In the genomic region with DNA sequence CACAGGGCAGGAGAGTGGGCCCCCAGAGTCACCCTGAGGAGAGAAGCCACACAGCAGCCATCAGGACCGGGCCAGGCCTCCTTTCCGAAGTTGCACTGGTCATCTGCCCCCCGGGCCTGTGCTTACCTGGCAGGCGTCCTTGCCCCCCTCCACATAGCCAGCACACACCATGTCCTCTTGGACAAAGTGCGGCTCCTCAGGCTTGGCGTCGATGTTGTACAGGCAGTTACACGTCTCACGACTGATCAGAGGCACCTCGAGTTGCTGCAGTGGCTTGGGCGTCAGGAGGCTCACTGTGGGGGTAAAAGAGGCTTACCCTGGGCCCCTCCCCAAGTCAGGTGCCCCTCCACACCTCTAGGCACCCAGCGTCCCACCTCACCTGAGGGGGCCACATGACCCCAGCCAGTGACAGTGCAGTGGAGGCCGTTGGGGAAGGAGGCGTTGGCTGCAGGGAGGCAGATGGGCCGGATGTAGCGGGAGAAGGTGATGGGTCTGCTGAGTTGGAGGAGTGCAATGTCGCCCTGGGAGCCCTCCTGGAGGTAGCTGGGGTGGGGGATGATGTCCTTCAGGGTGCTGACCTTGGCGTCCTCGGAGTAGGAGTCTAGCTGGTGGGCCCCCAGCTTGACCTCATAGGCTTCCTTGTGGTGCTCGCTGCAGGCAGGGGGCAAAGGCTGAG, we compare ENCODE assay signal across 16 cellular contexts. TPM values are rescaled to one million over a fixed set of nuclear protein-coding genes. Genes with fewer than 3 reads are reported as not detected.
DNase-seq lines count a peak whose midpoint lies in the region; ATAC-seq and TF ChIP-seq lines count a peak whose summit lies in the region.
"Had no signal": no experiment of that assay in that cellular context is flagged by ENCODE, and none has a peak within 500 bp of the region (broad histone marks: within the 10 kb centered on the region; RNA-seq: fewer than 3 reads in every experiment).

No MANE protein-coding gene starts in this region.

- intact Hi-C loops in transverse colon (cut with DNase I; ENCODE audit: low total_unique reads) = no loop called here

- H3K9me3 ChIP-seq in T-helper 17 cell (ENCODE audit: control insufficient read depth, low read length, poor library complexity, severe bottlenecking) = no peaks in the 10 kb centered on the region
- no peaks in the 10 kb centered on the region for H3K9me3 ChIP-seq in transverse colon
- H3K9me3 ChIP-seq: BLaER1 had no signal

- in situ Hi-C loops in transverse colon (cut with MboI; ENCODE audit: low pct_ligation_motif_present in 1 of 4, low pct_unique_long_range_greater_than_20kb in 1 of 4, low sequenced_read_pairs in 3 of 4) = no loop called here

- WGBS in transverse colon (ENCODE audit: low coverage in 1 of 2), 2 donors = 81% methylated on average over 16 of the region's 20 CpGs; no CpG with 5 or more reads in 1 of the 2 donors

- H3K36me3 ChIP-seq in transverse colon = no peaks in the 10 kb centered on the region

- no peak for TF ChIP-seq POLR2A in transverse colon (IDR thresholded peaks at IDR 0.05)

- ATAC-seq in T-helper 17 cell (no peak), GM21390 (IDR thresholded peaks at IDR 0.05; ENCODE audit: unreplicated experiment) (no peak), GM18909 (IDR thresholded peaks at IDR 0.05; ENCODE audit: poor library complexity, unreplicated experiment) (no peak)
- ATAC-seq: activated CD8-positive, alpha-beta T cell treated with anti-CD3 and anti-CD28 coated beads for 36 hours; activated T-cell treated with anti-CD3 and anti-CD28 coated beads, Interleukin-2, amount 50 U/mL, for 72 hours; natural killer cell; Panc1 had no signal

- no peak for TF ChIP-seq CTCF in transverse colon (IDR thresholded peaks at IDR 0.05)

- H3K27ac ChIP-seq in transverse colon = peak overlapping the region; percentile 91 to 94 (median 93)
- H3K27ac ChIP-seq: BLaER1 had no signal

- no peak for TF ChIP-seq EP300 in transverse colon (IDR thresholded peaks at IDR 0.05; ENCODE audit: low read depth)

- H3K27ac Mint-ChIP-seq in T-helper 17 cell = peak overlapping the region; percentile 77
- H3K27ac Mint-ChIP-seq: activated CD8-positive, alpha-beta T cell treated with anti-CD3 and anti-CD28 coated beads for 36 hours; activated T-cell treated with anti-CD3 and anti-CD28 coated beads, Interleukin-2, amount 50 U/mL, for 72 hours had no signal

- peaks cover 29 to 78% (median 62%) of the 10 kb centered on the region in 4 donors for H3K4me1 ChIP-seq in transverse colon

- peaks cover 4% of the 10 kb centered on the region for H3K4me1 Mint-ChIP-seq in T-helper 17 cell
- H3K4me1 Mint-ChIP-seq: natural killer cell had no signal

- DNase-seq in T-helper 17 cell (no peak), islet precursor cell (peak; percentile 46), transverse colon (no peak)
- DNase-seq: activated CD8-positive, alpha-beta T cell treated with anti-CD3 and anti-CD28 coated beads for 36 hours; activated T-cell treated with anti-CD3 and anti-CD28 coated beads, Interleukin-2, amount 50 U/mL, for 72 hours; caudate nucleus; foreskin melanocyte; KG1; natural killer cell; NCI-H1105; NCI-H2171; NCI-H774 had no signal

- no peak overlapping the region for H3K4me3 Mint-ChIP-seq in T-helper 17 cell
- H3K4me3 Mint-ChIP-seq: activated CD8-positive, alpha-beta T cell treated with anti-CD3 and anti-CD28 coated beads for 36 hours; activated T-cell treated with anti-CD3 and anti-CD28 coated beads, Interleukin-2, amount 50 U/mL, for 72 hours; natural killer cell had no signal

- no peak overlapping the region for H3K4me3 ChIP-seq in transverse colon
- H3K4me3 ChIP-seq: BLaER1 had no signal

- H3K36me3 Mint-ChIP-seq in T-helper 17 cell (ENCODE audit: low read depth) = no peaks in the 10 kb centered on the region
- H3K36me3 Mint-ChIP-seq: natural killer cell had no signal

- H3K27me3 Mint-ChIP-seq in T-helper 17 cell = no peaks in the 10 kb centered on the region
- H3K27me3 Mint-ChIP-seq: activated CD8-positive, alpha-beta T cell treated with anti-CD3 and anti-CD28 coated beads for 36 hours had no signal

- H3K27me3 ChIP-seq in transverse colon = no peaks in the 10 kb centered on the region
- H3K27me3 ChIP-seq: BLaER1 had no signal

RNA-seq across cellular contexts. Expression of a gene that starts 3.1 kb away (rescaled TPM):
- total RNA-seq in T-helper 17 cell (not detected), transverse colon (100 to 1,000 TPM; 101 to 510 (median 372) TPM)
- total RNA-seq: activated CD8-positive, alpha-beta T cell treated with anti-CD3 and anti-CD28 coated beads for 36 hours; activated T-cell treated with anti-CD3 and anti-CD28 coated beads, Interleukin-2, amount 50 U/mL, for 72 hours; natural killer cell had no signal

RNA-seq across cellular contexts. Expression of a gene that starts 15.0 kb away (rescaled TPM):
- total RNA-seq in T-helper 17 cell = 10 to 100 TPM; 86.7 to 97.6 TPM
- total RNA-seq in transverse colon = 10 to 100 TPM; 61.0 to 93.5 (median 62.1) TPM

RNA-seq across cellular contexts. Expression of a gene that starts 17.4 kb away (rescaled TPM):
- under 1 TPM; 0.10 to 0.47 TPM for total RNA-seq in T-helper 17 cell
- 10 to 100 TPM in 1 of 4 donors, 1 to 10 TPM in 2, not detected in 1; 8.1 to 42.3 (median 9.8) TPM for total RNA-seq in transverse colon

RNA-seq across cellular contexts. Expression of a gene that starts 24.3 kb away (rescaled TPM):
- total RNA-seq in T-helper 17 cell (1 to 10 TPM; 8.5 to 9.9 TPM), transverse colon (10 to 100 TPM; 46.8 to 56.5 (median 51.3) TPM)

RNA-seq across cellular contexts. Expression of a gene that starts 37.8 kb away (rescaled TPM):
- 10 to 100 TPM; 30.6 to 31.7 TPM for total RNA-seq in T-helper 17 cell
- 10 to 100 TPM; 29.5 to 89.0 (median 72.0) TPM for total RNA-seq in transverse colon

Comparison
In these comparisons a context has a peak if more than half of its experiments do, and no peak if none do; other contexts are left out.
1. RNA of a gene that starts 3.1 kb away (total RNA-seq): 101 to 510 TPM in transverse colon; not detected in T-helper 17 cell; every median in the first group is over 10 times any median in the second.